ENCODE assay signal across 26 cellular contexts in the genomic region with DNA sequence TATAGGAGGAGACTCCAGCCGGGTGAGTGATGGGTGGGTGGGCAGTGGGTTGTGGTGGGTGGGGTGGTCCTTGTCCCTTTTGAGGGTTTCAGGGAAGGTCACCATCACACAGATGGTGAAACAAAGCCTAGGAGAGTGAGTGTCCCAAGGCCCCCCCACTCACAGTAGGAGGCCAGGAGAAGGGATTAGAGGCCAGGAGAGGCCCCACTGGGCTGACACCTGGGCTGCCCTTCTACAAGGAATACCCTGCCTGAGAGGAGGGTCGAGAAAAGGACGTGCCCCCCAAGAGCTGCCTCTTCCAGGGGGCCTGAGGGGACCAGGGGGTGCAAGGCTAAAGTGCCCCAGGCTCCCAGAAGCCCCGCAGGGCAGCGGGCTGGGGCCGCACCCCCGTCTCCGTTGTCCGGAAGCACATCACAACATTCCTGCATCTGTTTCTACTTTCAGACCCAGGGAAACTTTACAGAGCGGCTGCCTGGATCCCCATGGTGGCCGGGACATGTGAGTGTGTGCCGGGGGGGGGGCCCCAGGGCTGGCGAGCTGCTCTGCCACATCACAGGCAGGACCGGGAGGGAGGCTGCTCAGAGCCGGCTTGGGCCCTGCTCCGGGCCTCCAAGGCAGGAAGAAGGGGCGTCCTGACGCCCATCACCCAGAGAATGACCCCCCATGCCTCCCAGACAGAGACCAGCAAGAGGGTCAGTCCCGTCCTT.
DNase-seq lines count a peak whose midpoint lies in the region; ATAC-seq and TF ChIP-seq lines count a peak whose summit lies in the region.
"Had no signal": no experiment of that assay in that cellular context is flagged by ENCODE, and none has a peak within 500 bp of the region (broad histone marks: within the 10 kb centered on the region; RNA-seq: fewer than 3 reads in every experiment).

No MANE protein-coding gene starts in this region.

- no peak overlapping the region for H2BK12ac ChIP-seq in neuronal stem cell (ENCODE audit: low read length)

- no peaks in the 10 kb centered on the region; the same call in 1 of the 2 replicates for H3K27me3 ChIP-seq in H7 (ENCODE audit: control insufficient read depth, insufficient read depth, low read length)
- H3K27me3 ChIP-seq in neuronal stem cell (ENCODE audit: control insufficient read depth in 3 of 3, insufficient read depth in 3 of 3, low read depth in 1 of 3, low read length in 3 of 3): peaks cover 0 to 2% (median 0%) of the 10 kb centered on the region in 3 experiments
- H3K27me3 ChIP-seq: colonic mucosa, SJSA1, transverse colon had no signal

- H2BK120ac ChIP-seq in neuronal stem cell (ENCODE audit: low read depth, low read length): no peak overlapping the region

- H3K9me3 ChIP-seq in neuronal stem cell (replicated peaks in 1 of 2; ENCODE audit: control insufficient read depth in 2 of 2, insufficient read depth in 1 of 2, low read depth in 1 of 2, low read length in 2 of 2): no peaks in the 10 kb centered on the region
- H3K9me3 ChIP-seq: colonic mucosa, esophagus muscularis mucosa, left ventricle myocardium inferior, SJSA1, transverse colon had no signal

- no peak overlapping the region for H4K8ac ChIP-seq in neuronal stem cell (ENCODE audit: low read depth, low read length)

- no peaks in the 10 kb centered on the region for H3K4me1 ChIP-seq in neuronal stem cell (ENCODE audit: control insufficient read depth in 2 of 2, insufficient read depth in 1 of 2, low read depth in 1 of 2, low read length in 2 of 2)
- H3K4me1 ChIP-seq: colonic mucosa, esophagus muscularis mucosa, SJSA1, transverse colon had no signal

- H2AK5ac ChIP-seq in neuronal stem cell (ENCODE audit: low read depth, low read length): no peak overlapping the region

- peak overlapping the region; percentile 76 for H3K18ac ChIP-seq in neuronal stem cell (ENCODE audit: low read length)

- peak overlapping the region; percentile 89 for H3K14ac ChIP-seq in neuronal stem cell (ENCODE audit: low read length)

- no peak for TF ChIP-seq CTCF in AG09319 (IDR thresholded peaks at IDR 0.05; ENCODE audit: low read depth, low read length)

- no peak overlapping the region for H3K4ac ChIP-seq in neuronal stem cell (ENCODE audit: low read length)

- H3K4me3 ChIP-seq in H7 (ENCODE audit: insufficient read depth, low read depth, low read length): no peak overlapping the region
- H3K4me3 ChIP-seq in neuronal stem cell (ENCODE audit: low read length in 2 of 2): no peak overlapping the region
- H3K4me3 ChIP-seq: colonic mucosa, esophagus muscularis mucosa, left ventricle myocardium inferior, SJSA1, smooth muscle cell, transverse colon had no signal

- no peak for ATAC-seq in GM19455 (IDR thresholded peaks at IDR 0.05; ENCODE audit: unreplicated experiment)
- ATAC-seq in HG02840 (IDR thresholded peaks at IDR 0.05; ENCODE audit: low FRiP score, unreplicated experiment): no peak
- ATAC-seq: activated CD4-positive, CD25-positive, alpha-beta regulatory T cell treated with anti-CD3 and anti-CD28 coated beads, Interleukin-2, amount 50 U/mL, for 24 hours; Panc1 had no signal

- no peak overlapping the region for H3K4me2 ChIP-seq in neuronal stem cell (ENCODE audit: insufficient read depth, low read length, poor library complexity, severe bottlenecking)
- H3K4me2 ChIP-seq: smooth muscle cell had no signal

- H2BK15ac ChIP-seq in neuronal stem cell (ENCODE audit: low read length): no peak overlapping the region

- no CpG with 5 or more reads among the region's 19 CpGs for WGBS in neuronal stem cell (ENCODE audit: extremely low coverage in 2 of 2, insufficient read length in 2 of 2, insufficient replicate concordance in 1 of 2), 2 donors

- no peak overlapping the region for H2AFZ ChIP-seq in neuronal stem cell (ENCODE audit: low read length)

- no peaks in the 10 kb centered on the region for H3K36me3 ChIP-seq in H7 (replicated peaks; ENCODE audit: control insufficient read depth, insufficient read depth, low read length)
- H3K36me3 ChIP-seq in neuronal stem cell (replicated peaks in 1 of 2; ENCODE audit: control insufficient read depth in 2 of 2, insufficient read depth in 2 of 2, low read length in 2 of 2): no peaks in the 10 kb centered on the region
- H3K36me3 ChIP-seq: colonic mucosa, left ventricle myocardium inferior, SJSA1, transverse colon had no signal

- H4K91ac ChIP-seq in neuronal stem cell (ENCODE audit: low read depth, low read length, poor library complexity): no peak overlapping the region

- H3K79me1 ChIP-seq in neuronal stem cell (ENCODE audit: low read depth, low read length): peaks cover 7% of the 10 kb centered on the region

- H3K9ac ChIP-seq in neuronal stem cell (ENCODE audit: low read depth, low read length, poor library complexity): no peak overlapping the region

- H2BK5ac ChIP-seq in neuronal stem cell (ENCODE audit: low read length): no peak overlapping the region

- DNase-seq in AG09319 (ENCODE audit: extremely low read depth, low read depth) (peak; percentile 69), H7 (peak; percentile 69), dedifferentiated amniotic fluid mesenchymal stem cell (ENCODE audit: extremely low spot score) (peak; percentile 61), neuronal stem cell (ENCODE audit: low spot score) (no peak), NCI-H1417 treated with DMSO at 0.1 percent for 48 hours (lab: John Stamatoyannopoulos, UW) (no peak)
- no peak for DNase-seq in activated CD4-positive, alpha-beta T cell treated with anti-CD3 and anti-CD28 coated beads for 48 hours
- DNase-seq: activated CD4-positive, alpha-beta memory T cell treated with anti-CD3 and anti-CD28 coated beads, Interleukin-2, amount 10 ng/mL, durations not matched to agents 7 days and 5 days; activated CD8-positive, alpha-beta memory T cell treated with anti-CD3 and anti-CD28 coated beads, Interleukin-2, amount 50 U/mL, for 48 hours; activated naive CD4-positive, alpha-beta T cell treated with anti-CD3 and anti-CD28 coated beads, Interleukin-2, amount 50 U/mL, for 16 hours; CD4-positive, CD25-positive, alpha-beta regulatory T cell; colonic mucosa; endodermal cell; islet precursor cell; left ventricle myocardium inferior; NCI-H1092; NCI-H1930; NCI-H524 treated with DMSO at 0.1 percent for 48 hours; T-helper 1 cell; transverse colon had no signal

- peak overlapping the region; percentile 55 for H3K23ac ChIP-seq in neuronal stem cell (ENCODE audit: low read depth, low read length, poor library complexity)

- no peak overlapping the region for H3K27ac ChIP-seq in neuronal stem cell (replicated peaks; ENCODE audit: low read length)
- H3K27ac ChIP-seq: colonic mucosa, esophagus muscularis mucosa, left ventricle myocardium inferior, SJSA1, transverse colon had no signal

Comparison
In these comparisons a context has a peak if more than half of its experiments do, and no peak if none do; other contexts are left out.
1. DNase-seq: peak in AG09319 (single experiment), H7 (single experiment) and dedifferentiated amniotic fluid mesenchymal stem cell (single experiment); none in neuronal stem cell (single experiment), activated CD4-positive, alpha-beta T cell treated with anti-CD3 and anti-CD28 coated beads for 48 hours (single experiment) and NCI-H1417 treated with DMSO at 0.1 percent for 48 hours (single experiment).